ENCODE assay signal across 3 cellular contexts in genomic region chr5:64696414-64696813, GRCh38. TPM values are rescaled to one million over a fixed set of nuclear protein-coding genes. Genes with fewer than 3 reads are reported as not detected.
"Had no signal": no experiment of that assay in that cellular context is flagged by ENCODE, and none has a peak within 500 bp of the region (broad histone marks: within the 10 kb centered on the region; RNA-seq: fewer than 3 reads in every experiment).

No MANE protein-coding gene starts in this region.

RNA-seq across cellular contexts. Expression of gene SHISAL2B, which starts 6.1 kb away (rescaled TPM):
- total RNA-seq: GM23248, H4, HFFc6 had no signal
- polyA plus RNA-seq: GM23248 had no signal
